Comparison of ENCODE assay signal across 30 cellular contexts in the genomic region with DNA sequence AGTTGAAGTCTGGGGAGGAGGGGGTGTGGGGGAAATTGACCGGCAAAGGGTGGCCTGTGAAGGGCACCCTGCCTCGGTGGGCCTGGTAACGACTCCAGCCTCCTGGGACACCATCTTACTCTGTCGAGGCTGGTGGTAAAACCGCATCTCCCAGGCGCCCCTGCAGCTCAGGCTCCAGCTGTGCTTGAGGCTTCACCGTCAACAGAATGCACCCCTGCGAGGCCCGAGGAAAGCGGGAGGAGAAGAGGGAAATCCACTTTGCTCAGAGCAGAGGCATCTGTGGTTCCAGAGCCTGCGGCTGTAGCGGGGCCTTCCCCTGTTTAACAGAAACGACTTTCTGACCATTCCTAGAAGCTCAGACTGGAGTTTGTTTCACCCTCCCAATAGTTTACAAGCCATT.
"Had no signal": no experiment of that assay in that cellular context is flagged by ENCODE, and none has a peak within 500 bp of the region (broad histone marks: within the 10 kb centered on the region; RNA-seq: fewer than 3 reads in every experiment).

No MANE protein-coding gene starts in this region.

- H3K36me3 ChIP-seq: esophagus muscularis mucosa, gastroesophageal sphincter, heart left ventricle, left lung, neural progenitor cell, prostate gland, right atrium auricular region, stomach, thyroid gland had no signal

- H3K4me3 Mint-ChIP-seq: naive thymus-derived CD4-positive, alpha-beta T cell; nephron; neural progenitor cell had no signal

- H3K27ac ChIP-seq: coronary artery, esophagus muscularis mucosa, foreskin keratinocyte, gastroesophageal sphincter, heart left ventricle, hepatocyte, left lung, neural progenitor cell, parathyroid adenoma, prostate gland, right atrium auricular region, stomach, thyroid gland had no signal

- H3K4me3 ChIP-seq: coronary artery, esophagus muscularis mucosa, gastroesophageal sphincter, heart left ventricle, hepatocyte, left lung, neural progenitor cell, prostate gland, right atrium auricular region, smooth muscle cell, stomach, thyroid gland had no signal

- ATAC-seq: foreskin keratinocyte; gastroesophageal sphincter; heart left ventricle; left cardiac atrium; left lung; naive thymus-derived CD4-positive, alpha-beta T cell; sciatic nerve had no signal

- H3K9me3 ChIP-seq: esophagus muscularis mucosa, gastroesophageal sphincter, heart left ventricle, left lung, prostate gland, right atrium auricular region, stomach, thyroid gland had no signal

- FAIRE-seq: endothelial cell of umbilical vein had no signal

- H3K4me1 ChIP-seq: esophagus muscularis mucosa, foreskin keratinocyte, gastroesophageal sphincter, heart left ventricle, left lung, neural progenitor cell, parathyroid adenoma, prostate gland, right atrium auricular region had no signal

- H3K4me2 ChIP-seq: hepatocyte, neural progenitor cell, smooth muscle cell had no signal

- DNase-seq: dermis blood vessel endothelial cell; effector memory CD4-positive, alpha-beta T cell; foreskin keratinocyte; heart left ventricle; left cardiac atrium; mesenchymal stem cell; midbrain; naive thymus-derived CD4-positive, alpha-beta T cell; nucleus accumbens; stimulated activated CD4-positive, alpha-beta T cell treated with anti-CD3 and anti-CD28 coated beads, Interleukin-12 subunit alpha, Interleukin-12 subunit beta, amount 100 ng/mL, for 4 hours; stimulated activated CD4-positive, alpha-beta T cell treated with anti-CD3 and anti-CD28 coated beads, Interleukin-1b, Interleukin-23, amount 100 ng/mL, for 48 hours; stimulated activated CD4-positive, alpha-beta T cell treated with anti-CD3 and anti-CD28 coated beads, Interleukin-4, amount 100 ng/mL, for 1 hour; stimulated activated CD8-positive, alpha-beta memory T cell treated with anti-CD3 and anti-CD28 coated beads, Interleukin-4, amount 100 ng/mL, for 48 hours; stimulated activated naive CD4-positive, alpha-beta T cell treated with Interleukin-2 at 50 U/mL for 16 hours; stomach; thyroid gland; trophoblast cell had no signal

- H3K9ac ChIP-seq: neural progenitor cell, parathyroid adenoma had no signal

- H3K4me1 Mint-ChIP-seq: naive thymus-derived CD4-positive, alpha-beta T cell; nephron had no signal

- H3K27me3 ChIP-seq: foreskin keratinocyte, hepatocyte, neural progenitor cell, right atrium auricular region, thyroid gland had no signal
